Comparison of ENCODE assay signal across 8 cellular contexts in the genomic region with DNA sequence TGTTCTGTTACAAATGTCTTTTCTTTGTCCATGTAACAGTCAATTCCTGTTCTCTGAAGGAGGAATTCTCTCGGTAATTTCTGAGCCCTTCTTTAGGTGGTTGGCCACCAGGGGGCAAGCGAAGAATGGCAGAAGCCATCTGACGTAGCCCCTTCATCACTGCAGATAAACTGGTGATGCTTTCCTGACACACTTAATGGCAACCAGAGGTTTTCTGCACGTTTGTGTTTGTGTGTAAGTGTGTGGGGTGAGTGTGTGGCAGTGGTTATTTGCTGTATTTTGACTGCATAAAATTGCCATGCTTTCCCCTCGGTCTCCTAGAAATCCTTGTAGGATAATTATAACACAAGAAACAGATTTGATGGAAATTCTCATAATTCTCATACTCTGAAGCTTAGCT.
DNase-seq lines count a peak whose midpoint lies in the region; ATAC-seq and TF ChIP-seq lines count a peak whose summit lies in the region.

No MANE protein-coding gene starts in this region.

- no peak overlapping the region for H3K4me3 Mint-ChIP-seq in activated CD4-positive, alpha-beta T cell treated with anti-CD3 and anti-CD28 coated beads, Interleukin-2, amount 10 ng/mL, durations not matched to agents 24 days and 14 days

- no peak overlapping the region for H3K4me3 ChIP-seq in lower leg skin (ENCODE audit: low read depth, poor library complexity, severe bottlenecking)

- CTCF ChIA-PET in GM10248 (lab: Yijun Ruan, JAX), result interaction anchor here (0.9 to 2.1 kb wide), 14 partner anchors 9 to 1256 kb away, joined by 3 to 10 read pairs (median 4); no protein-coding TSS in a partner anchor

- TF ChIP-seq CTCF in GM10248 (IDR thresholded peaks at IDR 0.05; ENCODE audit: control extremely low read depth, extremely low read depth, low read depth, missing control alignments) (peak; percentile 83), lower leg skin (IDR thresholded peaks at IDR 0.05) (peak in 1 of 3 donors; percentile 54)

- ATAC-seq in HG02759 (IDR thresholded peaks at IDR 0.05; ENCODE audit: unreplicated experiment) (peak; percentile 81), HG03571 (IDR thresholded peaks at IDR 0.05; ENCODE audit: unreplicated experiment) (no peak)

- no peaks in the 10 kb centered on the region for H3K4me1 Mint-ChIP-seq in activated CD4-positive, alpha-beta T cell treated with anti-CD3 and anti-CD28 coated beads, Interleukin-2, amount 10 ng/mL, durations not matched to agents 24 days and 14 days

- no peak overlapping the region for H3K27ac Mint-ChIP-seq in activated CD4-positive, alpha-beta T cell treated with anti-CD3 and anti-CD28 coated beads, Interleukin-2, amount 10 ng/mL, durations not matched to agents 24 days and 14 days

- WGBS in lower leg skin, 2 donors, result 9 to 12% methylated on average over 5 of the region's 5 CpGs

- peaks cover 6% of the 10 kb centered on the region for H3K27me3 Mint-ChIP-seq in activated CD4-positive, alpha-beta T cell treated with anti-CD3 and anti-CD28 coated beads, Interleukin-2, amount 10 ng/mL, durations not matched to agents 24 days and 14 days

- no peaks in the 10 kb centered on the region for H3K36me3 Mint-ChIP-seq in activated CD4-positive, alpha-beta T cell treated with anti-CD3 and anti-CD28 coated beads, Interleukin-2, amount 10 ng/mL, durations not matched to agents 24 days and 14 days (ENCODE audit: low read depth)

- no peak for TF ChIP-seq POLR2A in lower leg skin (IDR thresholded peaks at IDR 0.05)

- peak; percentile 72 for DNase-seq in GM10248 (ENCODE audit: extremely low spot score)
- peak; percentile 43 for DNase-seq in NCI-H2227 treated with DMSO at 0.1 percent for 48 hours (lab: John Stamatoyannopoulos, UW)
- DNase-seq in activated CD4-positive, alpha-beta T cell treated with anti-CD3 and anti-CD28 coated beads, Interleukin-2, amount 10 ng/mL, durations not matched to agents 24 days and 14 days, result peak; percentile 88
- peak; percentile 74 for DNase-seq in dedifferentiated amniotic fluid mesenchymal stem cell (ENCODE audit: extremely low spot score)
- peak; percentile 72 to 92 for DNase-seq in lower leg skin (ENCODE audit: low spot score in 2 of 2)
- DNase-seq in stimulated activated CD8-positive, alpha-beta memory T cell treated with anti-CD3 and anti-CD28 coated beads, Interleukin-12 subunit alpha, Interleukin-12 subunit beta, amount 100 ng/mL, for 1 hour (ENCODE audit: low read depth), result peak; percentile 37

- intact Hi-C loops in activated CD4-positive, alpha-beta T cell treated with anti-CD3 and anti-CD28 coated beads, Interleukin-2, amount 10 ng/mL, durations not matched to agents 24 days and 14 days (cut with micrococcal nuclease), result loop anchor here (1.0 kb wide), 4 partner anchors 260 to 411 kb away; no protein-coding TSS in a partner anchor
- intact Hi-C loops in lower leg skin (cut with DNase I; ENCODE audit: low total_unique reads), result loop anchor here (5.0 kb wide), 2 partner anchors 262 to 322 kb away; no protein-coding TSS in a partner anchor

- no peaks in the 10 kb centered on the region for H3K9me3 Mint-ChIP-seq in activated CD4-positive, alpha-beta T cell treated with anti-CD3 and anti-CD28 coated beads, Interleukin-2, amount 10 ng/mL, durations not matched to agents 24 days and 14 days

- POLR2A ChIA-PET in GM10248 (lab: Yijun Ruan, JAX), result no interaction called here

Comparison
In these comparisons a context has a peak if more than half of its experiments do, and no peak if none do; other contexts are left out.
1. DNase-seq: peak in every context shown above with its lines; median percentile 88 in activated CD4-positive, alpha-beta T cell treated with anti-CD3 and anti-CD28 coated beads, Interleukin-2, amount 10 ng/mL, durations not matched to agents 24 days and 14 days; 82 in lower leg skin; 74 in dedifferentiated amniotic fluid mesenchymal stem cell; 72 in GM10248; 43 in NCI-H2227 treated with DMSO at 0.1 percent for 48 hours; 37 in stimulated activated CD8-positive, alpha-beta memory T cell treated with anti-CD3 and anti-CD28 coated beads, Interleukin-12 subunit alpha, Interleukin-12 subunit beta, amount 100 ng/mL, for 1 hour.